10 cellular contexts compared by ENCODE assay signal in genomic region chr11:36073411-36074203, GRCh38.
DNase-seq lines count a peak whose midpoint lies in the region; ATAC-seq and TF ChIP-seq lines count a peak whose summit lies in the region.
"Had no signal": no experiment of that assay in that cellular context is flagged by ENCODE, and none has a peak within 500 bp of the region (broad histone marks: within the 10 kb centered on the region; RNA-seq: fewer than 3 reads in every experiment).

No MANE protein-coding gene starts in this region.

- H3K9me3 ChIP-seq in body of pancreas (no peaks in the 10 kb centered on the region), iPS-20b (ENCODE audit: insufficient read depth, low read depth, low read length) (no peaks in the 10 kb centered on the region)
- H3K9me3 ChIP-seq in CD8-positive, alpha-beta memory T cell (ENCODE audit: low read length), result no peaks in the 10 kb centered on the region

- no peaks in the 10 kb centered on the region for H3K27me3 ChIP-seq in body of pancreas
- no peaks in the 10 kb centered on the region for H3K27me3 ChIP-seq in iPS-20b (ENCODE audit: insufficient read depth, low read length)
- H3K27me3 ChIP-seq in CD8-positive, alpha-beta memory T cell (ENCODE audit: insufficient read depth, low read length, poor library complexity, severe bottlenecking), result no peaks in the 10 kb centered on the region

- intact Hi-C loops in body of pancreas (cut with DNase I), result no loop called here

- peaks cover 5 to 34% of the 10 kb centered on the region in 2 donors for H3K27me3 Mint-ChIP-seq in CD8-positive, alpha-beta memory T cell

- no peak for TF ChIP-seq POLR2A in body of pancreas (IDR thresholded peaks at IDR 0.05)

- H3K4me3 ChIP-seq in body of pancreas (no peak overlapping the region), iPS-20b (ENCODE audit: low read length) (no peak overlapping the region)
- H3K4me3 ChIP-seq in CD8-positive, alpha-beta memory T cell (ENCODE audit: low read length), result no peak overlapping the region
- H3K4me3 ChIP-seq: A549 had no signal

- H3K4me1 Mint-ChIP-seq in CD8-positive, alpha-beta memory T cell, result no peaks in the 10 kb centered on the region

- H3K27ac Mint-ChIP-seq in CD8-positive, alpha-beta memory T cell, result no peak overlapping the region
- H3K27ac Mint-ChIP-seq: activated T-helper 2 cell treated with anti-CD3 and anti-CD28 coated beads, Interferon-gamma antibody, Interleukin-2, Interleukin-4, amounts not matched to agents 10 μg/mL and 5 μg/mL and 100 μg/mL, durations not matched to agents 14 hours and 24 hours and 36 hours had no signal

- CTCF ChIA-PET in CD8-positive, alpha-beta memory T cell (lab: Charles Lee), result interaction anchor here (1.1 kb wide), 1 partner anchor 11 kb away, joined by 3 read pairs; no protein-coding TSS in a partner anchor

- no peaks in the 10 kb centered on the region for H3K36me3 Mint-ChIP-seq in CD8-positive, alpha-beta memory T cell

- POLR2A ChIA-PET in CD8-positive, alpha-beta memory T cell (lab: Charles Lee), result no interaction called here

- no peaks in the 10 kb centered on the region for H3K9me3 Mint-ChIP-seq in CD8-positive, alpha-beta memory T cell
- H3K9me3 Mint-ChIP-seq: activated T-helper 2 cell treated with anti-CD3 and anti-CD28 coated beads, Interferon-gamma antibody, Interleukin-2, Interleukin-4, amounts not matched to agents 10 μg/mL and 5 μg/mL and 100 μg/mL, durations not matched to agents 14 hours and 24 hours and 36 hours had no signal

- H3K4me1 ChIP-seq in body of pancreas (peaks cover 11% of the 10 kb centered on the region), iPS-20b (ENCODE audit: insufficient read depth, low read length) (peaks cover 43% of the 10 kb centered on the region)
- H3K4me1 ChIP-seq in CD8-positive, alpha-beta memory T cell (ENCODE audit: insufficient read depth, low read length), result no peaks in the 10 kb centered on the region
- H3K4me1 ChIP-seq: A549 had no signal

- ATAC-seq in body of pancreas (peak; percentile 30), HG03432 (IDR thresholded peaks at IDR 0.05; ENCODE audit: unreplicated experiment) (no peak)
- ATAC-seq: A549 had no signal

- H3K9ac ChIP-seq in iPS-20b (ENCODE audit: low read depth, low read length), result peak overlapping the region; percentile 30; the same call in 1 of the 2 replicates

- H3K36me3 ChIP-seq in body of pancreas (replicated peaks in 1 of 2; ENCODE audit: insufficient read depth in 1 of 2, low read depth in 2 of 2) (no peaks in the 10 kb centered on the region), iPS-20b (ENCODE audit: insufficient read depth, low read depth, low read length) (no peaks in the 10 kb centered on the region)
- no peaks in the 10 kb centered on the region for H3K36me3 ChIP-seq in CD8-positive, alpha-beta memory T cell (ENCODE audit: insufficient read depth, low read length)

- TF ChIP-seq CTCF in body of pancreas (IDR thresholded peaks at IDR 0.05), result no peak

- WGBS in body of pancreas, 2 donors, result 36 to 54% methylated on average over 9 of the region's 9 CpGs

- DNase-seq in NCI-H524 (lab: John Stamatoyannopoulos, UW), result peak; percentile 14 to 69
- DNase-seq in NCI-H524 treated with DMSO at 0.1 percent for 48 hours (lab: John Stamatoyannopoulos, UW), result no peak
- DNase-seq in body of pancreas, result peak in 3 of 4 donors; percentile 25 to 35 (median 26)
- DNase-seq in smooth muscle cell of the brain vasculature (ENCODE audit: low read depth, low spot score), result peak; percentile 77
- no peak for DNase-seq in CD8-positive, alpha-beta memory T cell
- DNase-seq in NCI-H1417 treated with DMSO at 0.1 percent for 48 hours (lab: John Stamatoyannopoulos, UW), result no peak

- H3K4me3 Mint-ChIP-seq in CD8-positive, alpha-beta memory T cell, result no peak overlapping the region

- H3K27ac ChIP-seq in body of pancreas (no peak overlapping the region), iPS-20b (ENCODE audit: low read length) (no peak overlapping the region)
- H3K27ac ChIP-seq in CD8-positive, alpha-beta memory T cell (ENCODE audit: low read depth, low read length), result no peak overlapping the region
- H3K27ac ChIP-seq: A549 had no signal

Comparison
In these comparisons a context has a peak if more than half of its experiments do, and no peak if none do; other contexts are left out.
1. DNase-seq: peak in NCI-H524 (2 of 2), body of pancreas (3 of 4) and smooth muscle cell of the brain vasculature (single experiment); none in NCI-H524 treated with DMSO at 0.1 percent for 48 hours (single experiment), CD8-positive, alpha-beta memory T cell (0 of 5) and NCI-H1417 treated with DMSO at 0.1 percent for 48 hours (single experiment).